ENCODE assay signal across 19 cellular contexts in the genomic region with DNA sequence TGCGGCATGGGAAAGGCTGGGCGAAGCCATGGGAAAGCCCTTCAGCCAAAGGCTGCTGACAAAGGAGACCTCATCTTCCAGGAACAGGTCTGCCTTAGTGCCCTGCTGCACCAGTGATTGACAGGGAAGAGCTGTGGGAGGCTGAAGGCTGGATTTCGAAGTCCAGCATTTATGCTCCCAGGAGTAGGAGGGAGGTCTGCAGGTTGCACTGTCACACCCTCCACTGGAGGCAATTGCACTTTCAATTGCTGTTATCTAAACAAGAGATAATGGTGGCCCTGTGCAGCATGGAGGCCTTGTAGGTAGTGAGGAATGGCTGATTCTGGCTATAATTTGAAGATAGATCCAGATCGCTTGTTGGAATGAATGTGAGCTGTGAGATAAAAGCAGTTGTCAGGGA. TPM values are rescaled to one million over a fixed set of nuclear protein-coding genes. Genes with fewer than 3 reads are reported as not detected.
"Had no signal": no experiment of that assay in that cellular context is flagged by ENCODE, and none has a peak within 500 bp of the region (broad histone marks: within the 10 kb centered on the region; RNA-seq: fewer than 3 reads in every experiment).

No MANE protein-coding gene starts in this region.

- H3K27ac ChIP-seq: cardiac muscle cell, heart right ventricle, lower lobe of right lung, pancreas, stomach, upper lobe of right lung, VCaP had no signal

- H3K4me3 ChIP-seq: cardiac muscle cell, heart right ventricle, lower lobe of right lung, pancreas, stomach, upper lobe of right lung had no signal

- H3K27me3 Mint-ChIP-seq: activated CD4-positive, alpha-beta memory T cell treated with anti-CD3 and anti-CD28 coated beads, Interleukin-2, amount 10 ng/mL, durations not matched to agents 7 days and 5 days; activated CD4-positive, alpha-beta T cell treated with anti-CD3 and anti-CD28 coated beads, Interleukin-2, amount 10 ng/mL, durations not matched to agents 24 days and 14 days had no signal

- DNase-seq: activated CD4-positive, alpha-beta memory T cell treated with anti-CD3 and anti-CD28 coated beads, Interleukin-2, amount 10 ng/mL, durations not matched to agents 7 days and 5 days; activated CD4-positive, alpha-beta T cell treated with anti-CD3 and anti-CD28 coated beads, Interleukin-2, amount 10 ng/mL, durations not matched to agents 24 days and 14 days; activated effector memory CD4-positive, alpha-beta T cell treated with anti-CD3 and anti-CD28 coated beads, Interleukin-2, amount 50 U/mL, for 16 hours; activated naive CD4-positive, alpha-beta T cell treated with anti-CD3 and anti-CD28 coated beads, Interleukin-2, amount 10 ng/mL, durations not matched to agents 7 days and 5 days; activated T-cell treated with anti-CD3 and anti-CD28 coated beads, Interleukin-2, amount 50 U/mL, for 72 hours; amygdala; foreskin fibroblast; heart right ventricle; lower lobe of right lung; natural killer cell; pancreas; right cardiac atrium; stimulated activated CD4-positive, alpha-beta T cell treated with anti-CD3 and anti-CD28 coated beads, Interleukin-1b, Interleukin-23, amount 100 ng/mL, for 48 hours; stomach; upper lobe of right lung had no signal

- H3K36me3 Mint-ChIP-seq: natural killer cell had no signal

- H3K4me1 ChIP-seq: lower lobe of right lung, pancreas, upper lobe of right lung had no signal

- H3K4me3 Mint-ChIP-seq: activated CD4-positive, alpha-beta memory T cell treated with anti-CD3 and anti-CD28 coated beads, Interleukin-2, amount 10 ng/mL, durations not matched to agents 7 days and 5 days; activated CD4-positive, alpha-beta T cell treated with anti-CD3 and anti-CD28 coated beads, Interleukin-2, amount 10 ng/mL, durations not matched to agents 24 days and 14 days; activated naive CD4-positive, alpha-beta T cell treated with anti-CD3 and anti-CD28 coated beads, Interleukin-2, amount 10 ng/mL, durations not matched to agents 7 days and 5 days; activated T-cell treated with anti-CD3 and anti-CD28 coated beads, Interleukin-2, amount 50 U/mL, for 72 hours; natural killer cell; T-helper 2 cell treated with Interferon-gamma antibody and Interleukin-4, amounts not matched to agents 5 μg/mL and 100 μg/mL, for 36 hours had no signal

- H3K9me3 Mint-ChIP-seq: activated CD4-positive, alpha-beta memory T cell treated with anti-CD3 and anti-CD28 coated beads, Interleukin-2, amount 10 ng/mL, durations not matched to agents 7 days and 5 days; activated naive CD4-positive, alpha-beta T cell treated with anti-CD3 and anti-CD28 coated beads, Interleukin-2, amount 10 ng/mL, durations not matched to agents 7 days and 5 days; activated T-cell treated with anti-CD3 and anti-CD28 coated beads, Interleukin-2, amount 50 U/mL, for 72 hours; natural killer cell; T-helper 2 cell treated with Interferon-gamma antibody and Interleukin-4, amounts not matched to agents 5 μg/mL and 100 μg/mL, for 36 hours had no signal

- H3K27ac Mint-ChIP-seq: activated CD4-positive, alpha-beta memory T cell treated with anti-CD3 and anti-CD28 coated beads, Interleukin-2, amount 10 ng/mL, durations not matched to agents 7 days and 5 days; activated CD4-positive, alpha-beta T cell treated with anti-CD3 and anti-CD28 coated beads, Interleukin-2, amount 10 ng/mL, durations not matched to agents 24 days and 14 days; activated naive CD4-positive, alpha-beta T cell treated with anti-CD3 and anti-CD28 coated beads, Interleukin-2, amount 10 ng/mL, durations not matched to agents 7 days and 5 days; activated T-cell treated with anti-CD3 and anti-CD28 coated beads, Interleukin-2, amount 50 U/mL, for 72 hours; natural killer cell; T-helper 2 cell treated with Interferon-gamma antibody and Interleukin-4, amounts not matched to agents 5 μg/mL and 100 μg/mL, for 36 hours had no signal

- H3K27me3 ChIP-seq: cardiac muscle cell, heart right ventricle, pancreas, stomach, upper lobe of right lung had no signal

- ATAC-seq: activated CD4-positive, CD25-positive, alpha-beta regulatory T cell treated with anti-CD3 and anti-CD28 coated beads, Interleukin-2, amount 50 U/mL, for 24 hours; activated T-cell treated with anti-CD3 and anti-CD28 coated beads, Interleukin-2, amount 50 U/mL, for 72 hours; heart right ventricle; lower lobe of right lung; natural killer cell; pancreas; right cardiac atrium; upper lobe of right lung had no signal

- H3K9me3 ChIP-seq: heart right ventricle, lower lobe of right lung, pancreas, stomach, upper lobe of right lung had no signal

RNA-seq across cellular contexts. Expression of gene TLR6, which starts 54.6 kb away (rescaled TPM):
- polyA plus RNA-seq: cardiac muscle cell had no signal
